In genomic region chr5:113512341-113512740, GRCh38 we compare ENCODE assay signal across 29 cellular contexts. TPM values are rescaled to one million over a fixed set of nuclear protein-coding genes. Genes with fewer than 3 reads are reported as not detected.
A peak's percentile ranks its signal among the peaks of the same experiment; 100 is the strongest.
DNase-seq lines count a peak whose midpoint lies in the region; ATAC-seq, FAIRE-seq and TF ChIP-seq lines count a peak whose summit lies in the region.
"Had no signal": no experiment of that assay in that cellular context is flagged by ENCODE, and none has a peak within 500 bp of the region (broad histone marks: within the 10 kb centered on the region; RNA-seq: fewer than 3 reads in every experiment).

No MANE protein-coding gene starts in this region.

- peaks cover 34% of the 10 kb centered on the region for H3K79me2 ChIP-seq in astrocyte (ENCODE audit: insufficient read depth, low read length)

- no peaks in the 10 kb centered on the region for H3K9me3 ChIP-seq in CD8-positive, alpha-beta memory T cell (ENCODE audit: low read length)
- H3K9me3 ChIP-seq in astrocyte (ENCODE audit: insufficient read depth, low read depth, low read length): no peaks in the 10 kb centered on the region
- H3K9me3 ChIP-seq: heart left ventricle, MG63, ovary, upper lobe of left lung had no signal

- no peak for DNase-seq in activated T-cell treated with anti-CD3 and anti-CD28 coated beads, Interleukin-2, amount 50 U/mL, for 4 hours
- DNase-seq in activated T-cell treated with anti-CD3 and anti-CD28 coated beads, Interleukin-2, amount 50 U/mL, for 24 hours: no peak
- no peak for DNase-seq in CD8-positive, alpha-beta memory T cell
- no peak for DNase-seq in astrocyte (ENCODE audit: low read depth)
- no peak for DNase-seq in HEK293T (ENCODE audit: extremely low spot score)
- DNase-seq in NCI-H2227 (lab: John Stamatoyannopoulos, UW; ENCODE audit: unreplicated experiment): no peak
- DNase-seq: 8988T; activated CD4-positive, alpha-beta memory T cell treated with anti-CD3 and anti-CD28 coated beads for 36 hours; dermis blood vessel endothelial cell; endodermal cell; foreskin melanocyte; heart left ventricle; KG1; kidney; left ventricle myocardium superior; MG63; NCI-H1105 treated with DMSO at 0.1 percent for 48 hours; NCI-H2029 treated with DMSO at 0.1 percent for 48 hours; NCI-H524 treated with DMSO at 0.1 percent for 48 hours; ovary; Right ventricle myocardium superior; stimulated activated CD4-positive, alpha-beta T cell treated with anti-CD3 and anti-CD28 coated beads, Interleukin-15, amount 100 ng/mL, for 24 hours; stimulated activated CD4-positive, alpha-beta T cell treated with anti-CD3 and anti-CD28 coated beads, Interleukin-4, amount 100 ng/mL, for 4 hours; T-helper 17 cell; upper lobe of left lung had no signal

- H3K27me3 ChIP-seq in CD8-positive, alpha-beta memory T cell (ENCODE audit: insufficient read depth, low read length, poor library complexity, severe bottlenecking): no peaks in the 10 kb centered on the region
- H3K27me3 ChIP-seq in astrocyte (ENCODE audit: insufficient read depth, low read length): no peaks in the 10 kb centered on the region
- H3K27me3 ChIP-seq: ovary, upper lobe of left lung had no signal

- peaks cover 8% of the 10 kb centered on the region for H3K36me3 Mint-ChIP-seq in activated T-cell treated with anti-CD3 and anti-CD28 coated beads, Interleukin-2, amount 50 U/mL, for 4 hours (ENCODE audit: insufficient read depth)
- H3K36me3 Mint-ChIP-seq in activated T-cell treated with anti-CD3 and anti-CD28 coated beads, Interleukin-2, amount 50 U/mL, for 24 hours (ENCODE audit: low read depth): peaks cover 24% of the 10 kb centered on the region
- peaks cover 0 to 15% (median 0%) of the 10 kb centered on the region in 3 donors for H3K36me3 Mint-ChIP-seq in CD8-positive, alpha-beta memory T cell
- H3K36me3 Mint-ChIP-seq in astrocyte (ENCODE audit: low read depth, unreplicated experiment) (no peaks in the 10 kb centered on the region), nephron (ENCODE audit: low read depth) (peaks cover 16% of the 10 kb centered on the region)

- H2AFZ ChIP-seq in astrocyte (ENCODE audit: low read depth, low read length): no peak overlapping the region

- no peak for ATAC-seq in activated T-cell treated with anti-CD3 and anti-CD28 coated beads, Interleukin-2, amount 50 U/mL, for 4 hours
- no peak for ATAC-seq in HG02642 (IDR thresholded peaks at IDR 0.05; ENCODE audit: poor library complexity, unreplicated experiment)
- ATAC-seq: heart left ventricle, left ventricle myocardium superior, SK-N-SH treated with all-trans-retinoic acid at 6 μM for 48 hours, T-helper 17 cell had no signal

- peaks cover 29% of the 10 kb centered on the region for H3K4me1 Mint-ChIP-seq in activated T-cell treated with anti-CD3 and anti-CD28 coated beads, Interleukin-2, amount 50 U/mL, for 4 hours (ENCODE audit: low read depth)
- H3K4me1 Mint-ChIP-seq in activated T-cell treated with anti-CD3 and anti-CD28 coated beads, Interleukin-2, amount 50 U/mL, for 24 hours (ENCODE audit: low read depth): peaks cover 28% of the 10 kb centered on the region
- H3K4me1 Mint-ChIP-seq in CD8-positive, alpha-beta memory T cell: peaks cover 30 to 41% (median 41%) of the 10 kb centered on the region in 3 donors
- H3K4me1 Mint-ChIP-seq in astrocyte (ENCODE audit: low read depth, unreplicated experiment): peaks cover 7% of the 10 kb centered on the region
- H3K4me1 Mint-ChIP-seq in nephron: peaks cover 35% of the 10 kb centered on the region

- peaks cover 4% of the 10 kb centered on the region for H4K20me1 ChIP-seq in astrocyte (ENCODE audit: insufficient read depth, low read length)

- H3K4me3 Mint-ChIP-seq in activated T-cell treated with anti-CD3 and anti-CD28 coated beads, Interleukin-2, amount 50 U/mL, for 4 hours: peak overlapping the region; percentile 30
- H3K4me3 Mint-ChIP-seq in activated T-cell treated with anti-CD3 and anti-CD28 coated beads, Interleukin-2, amount 50 U/mL, for 24 hours: no peak overlapping the region
- H3K4me3 Mint-ChIP-seq in CD8-positive, alpha-beta memory T cell: peak overlapping the region in 6 of 7 donors; percentile 22 to 97 (median 64)
- peak overlapping the region; percentile 95 for H3K4me3 Mint-ChIP-seq in astrocyte (ENCODE audit: unreplicated experiment)
- H3K4me3 Mint-ChIP-seq in nephron: peak overlapping the region in 2 of 3 experiments; percentile 68 to 96
- H3K4me3 Mint-ChIP-seq: activated CD4-positive, alpha-beta memory T cell treated with anti-CD3 and anti-CD28 coated beads for 36 hours; T-helper 17 cell had no signal

- H3K36me3 ChIP-seq in CD8-positive, alpha-beta memory T cell (ENCODE audit: insufficient read depth, low read length): no peaks in the 10 kb centered on the region
- no peaks in the 10 kb centered on the region for H3K36me3 ChIP-seq in astrocyte (ENCODE audit: insufficient read depth, low read length)
- H3K36me3 ChIP-seq: ovary, upper lobe of left lung had no signal

- no peak overlapping the region for H3K4me2 ChIP-seq in astrocyte (ENCODE audit: low read length)

- H3K4me3 ChIP-seq in CD8-positive, alpha-beta memory T cell (ENCODE audit: low read length): no peak overlapping the region
- H3K4me3 ChIP-seq in astrocyte (ENCODE audit: insufficient read depth, low read depth, low read length): no peak overlapping the region

- no peak overlapping the region for H3K27ac ChIP-seq in CD8-positive, alpha-beta memory T cell (ENCODE audit: low read depth, low read length)
- no peak overlapping the region for H3K27ac ChIP-seq in astrocyte (ENCODE audit: low read depth, low read length)
- H3K27ac ChIP-seq: HL-60, ovary had no signal

- H3K9me3 Mint-ChIP-seq in activated T-cell treated with anti-CD3 and anti-CD28 coated beads, Interleukin-2, amount 50 U/mL, for 4 hours: no peaks in the 10 kb centered on the region
- H3K9me3 Mint-ChIP-seq in activated T-cell treated with anti-CD3 and anti-CD28 coated beads, Interleukin-2, amount 50 U/mL, for 24 hours: peaks cover 2% of the 10 kb centered on the region
- H3K9me3 Mint-ChIP-seq in CD8-positive, alpha-beta memory T cell: no peaks in the 10 kb centered on the region
- H3K9me3 Mint-ChIP-seq in astrocyte (ENCODE audit: unreplicated experiment) (no peaks in the 10 kb centered on the region), nephron (no peaks in the 10 kb centered on the region)
- H3K9me3 Mint-ChIP-seq: activated CD4-positive, alpha-beta memory T cell treated with anti-CD3 and anti-CD28 coated beads for 36 hours; endodermal cell had no signal

- peaks cover 14% of the 10 kb centered on the region for H3K4me1 ChIP-seq in CD8-positive, alpha-beta memory T cell (ENCODE audit: insufficient read depth, low read length)
- H3K4me1 ChIP-seq in astrocyte (ENCODE audit: insufficient read depth, low read length): peaks cover 5% of the 10 kb centered on the region

- FAIRE-seq in astrocyte (lab: Jason Lieb, UNC): no peak
- FAIRE-seq: kidney had no signal

- H3K27me3 Mint-ChIP-seq in activated T-cell treated with anti-CD3 and anti-CD28 coated beads, Interleukin-2, amount 50 U/mL, for 4 hours (ENCODE audit: low read depth): peaks cover 18% of the 10 kb centered on the region
- H3K27me3 Mint-ChIP-seq in activated T-cell treated with anti-CD3 and anti-CD28 coated beads, Interleukin-2, amount 50 U/mL, for 24 hours: peaks cover 19% of the 10 kb centered on the region
- peaks cover 5 to 30% of the 10 kb centered on the region in 2 donors for H3K27me3 Mint-ChIP-seq in CD8-positive, alpha-beta memory T cell
- H3K27me3 Mint-ChIP-seq in astrocyte (ENCODE audit: low read depth, unreplicated experiment) (no peaks in the 10 kb centered on the region), nephron (ENCODE audit: low read depth) (peaks cover 2% of the 10 kb centered on the region)

- no peak overlapping the region for H3K9ac ChIP-seq in astrocyte (ENCODE audit: low read length)

- CTCF ChIA-PET in CD8-positive, alpha-beta memory T cell (lab: Charles Lee): interaction anchor here (1.0 to 1.2 kb wide), 2 partner anchors 177 to 536 kb away, joined by 3 read pairs; partner anchors contain the start of gene DCP2
- CTCF ChIA-PET in HEK293T (lab: Yijun Ruan, JAX): interaction anchor here (2.6 kb wide), 1 partner anchor 133 kb away, joined by 18 read pairs; no protein-coding TSS in a partner anchor

- no peak overlapping the region for H3K27ac Mint-ChIP-seq in activated T-cell treated with anti-CD3 and anti-CD28 coated beads, Interleukin-2, amount 50 U/mL, for 24 hours
- H3K27ac Mint-ChIP-seq in CD8-positive, alpha-beta memory T cell: peak overlapping the region in 3 of 8 donors; percentile 57 to 99 (median 98)
- H3K27ac Mint-ChIP-seq in astrocyte (ENCODE audit: unreplicated experiment): no peak overlapping the region
- H3K27ac Mint-ChIP-seq in nephron: peak overlapping the region in 2 of 3 experiments; percentile 21 to 83
- H3K27ac Mint-ChIP-seq: activated CD4-positive, alpha-beta memory T cell treated with anti-CD3 and anti-CD28 coated beads for 36 hours; endodermal cell had no signal

- POLR2A ChIA-PET in CD8-positive, alpha-beta memory T cell (lab: Charles Lee): no interaction called here
- POLR2A ChIA-PET in HEK293T (lab: Yijun Ruan, JAX): no interaction called here

- TF ChIP-seq CTCF in astrocyte (IDR thresholded peaks at IDR 0.05; ENCODE audit: insufficient read depth, low read depth, low read length) (no peak), nephron (IDR thresholded peaks at IDR 0.05; ENCODE audit: unreplicated experiment in 3 of 3) (no peak)

TF ChIP-seq in HEK293T, 16 proteins besides CTCF, POLR2A, EP300 and RAD21 (continues in another document):
- TF ChIP-seq PKNOX1 (IDR thresholded peaks at IDR 0.05) (no peak), L3MBTL2 (conservative IDR thresholded peaks at IDR 0.05) (no peak), NFRKB (IDR thresholded peaks at IDR 0.05) (no peak), ELF4 (IDR thresholded peaks at IDR 0.05) (no peak), SUZ12 (IDR thresholded peaks at IDR 0.05) (no peak), FOXM1 (IDR thresholded peaks at IDR 0.05; ENCODE audit: borderline replicate concordance) (no peak), CTBP1 (IDR thresholded peaks at IDR 0.05; ENCODE audit: borderline replicate concordance) (no peak)

RNA-seq across cellular contexts. Expression of gene YTHDC2, which starts 1.2 kb away (rescaled TPM):
- total RNA-seq in activated T-cell treated with anti-CD3 and anti-CD28 coated beads, Interleukin-2, amount 50 U/mL, for 4 hours: 10 to 100 TPM; 22.7 to 25.4 (median 23.9) TPM
- total RNA-seq in CD8-positive, alpha-beta memory T cell: 10 to 100 TPM; 24.4 to 28.3 TPM
- polyA plus RNA-seq in CD8-positive, alpha-beta memory T cell: 12.6 TPM
- 21.2 and 23.5 TPM in 2 replicates for total RNA-seq in astrocyte

RNA-seq across cellular contexts. Expression of gene MCC, which starts 24.1 kb away (rescaled TPM):
- total RNA-seq in activated T-cell treated with anti-CD3 and anti-CD28 coated beads, Interleukin-2, amount 50 U/mL, for 4 hours: 1 to 10 TPM; 1.2 to 2.9 (median 2.5) TPM
- total RNA-seq in CD8-positive, alpha-beta memory T cell: 1 to 10 TPM; 4.2 to 5.4 TPM
- polyA plus RNA-seq in CD8-positive, alpha-beta memory T cell: 4.9 TPM
- total RNA-seq in astrocyte: 26.9 and 27.2 TPM in 2 replicates

Comparison
In these comparisons a context has a peak if more than half of its experiments do, and no peak if none do; other contexts are left out.
1. H3K27ac Mint-ChIP-seq: peak in nephron (2 of 3); none in activated T-cell treated with anti-CD3 and anti-CD28 coated beads, Interleukin-2, amount 50 U/mL, for 24 hours (single experiment) and astrocyte (single experiment).